ENCODE assay signal across 9 cellular contexts in the genomic region with DNA sequence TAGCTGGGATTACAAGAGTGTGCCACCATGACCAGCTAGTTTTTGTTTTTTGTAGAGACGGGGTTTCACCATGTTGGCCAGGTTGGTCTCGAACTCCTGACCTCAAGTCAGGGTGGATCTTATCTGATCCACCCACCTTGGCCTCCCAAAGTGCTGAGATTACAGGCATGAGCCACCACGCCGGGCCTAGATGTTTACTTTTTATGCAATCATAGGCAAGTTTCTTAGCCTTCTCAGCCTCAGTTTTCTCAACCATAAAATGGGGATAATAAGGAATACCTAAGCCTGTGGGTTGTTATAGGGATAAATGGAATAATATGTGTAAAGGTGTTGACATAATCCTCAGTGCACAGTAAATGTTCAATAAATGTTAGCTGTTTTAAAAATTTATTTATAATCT. TPM values are rescaled to one million over a fixed set of nuclear protein-coding genes. Genes with fewer than 3 reads are reported as not detected.
"Had no signal": no experiment of that assay in that cellular context is flagged by ENCODE, and none has a peak within 500 bp of the region (broad histone marks: within the 10 kb centered on the region; RNA-seq: fewer than 3 reads in every experiment).

No MANE protein-coding gene starts in this region.

- H3K27ac ChIP-seq: HL-60, KMS-11 had no signal

- FAIRE-seq: HTR-8/SVneo had no signal

- H3K4me2 ChIP-seq: KMS-11 had no signal

- H3K9ac ChIP-seq: KMS-11 had no signal

- DNase-seq: IMR-90, KBM-7, KG1 had no signal

RNA-seq across cellular contexts. Expression of a gene that starts 9.8 kb away (rescaled TPM):
- total RNA-seq: HT-29, HT1080, IMR-90 had no signal
- polyA plus RNA-seq: IgD-negative memory B cell, IMR-90 had no signal
